11 cellular contexts compared by ENCODE assay signal in genomic region chr17:32627233-32628008, GRCh38.
A peak's percentile ranks its signal among the peaks of the same experiment; 100 is the strongest.
DNase-seq lines count a peak whose midpoint lies in the region; ATAC-seq and TF ChIP-seq lines count a peak whose summit lies in the region.
"Had no signal": no experiment of that assay in that cellular context is flagged by ENCODE, and none has a peak within 500 bp of the region (broad histone marks: within the 10 kb centered on the region; RNA-seq: fewer than 3 reads in every experiment).

No MANE protein-coding gene starts in this region.

- H3K9ac ChIP-seq in HUES64 (ENCODE audit: low read depth, low read length): peak overlapping the region; percentile 5; the same call in 1 of the 2 replicates

- no peaks in the 10 kb centered on the region for H3K36me3 ChIP-seq in HUES64 (ENCODE audit: insufficient read depth, low read length)
- H3K36me3 ChIP-seq in ovary: no peaks in the 10 kb centered on the region

- H3K9me3 ChIP-seq in HUES64 (ENCODE audit: insufficient read depth, low read depth, low read length) (no peaks in the 10 kb centered on the region), ovary (no peaks in the 10 kb centered on the region)

- no peak for TF ChIP-seq EP300 in ovary (IDR thresholded peaks at IDR 0.05)

- H3K4me1 ChIP-seq in HUES64 (ENCODE audit: insufficient read depth, low read length) (peaks cover 14% of the 10 kb centered on the region; the same call in 1 of the 2 replicates), ovary (ENCODE audit: insufficient read depth) (peaks cover 4% of the 10 kb centered on the region)

- TF ChIP-seq CTCF in fibroblast of the aortic adventitia (IDR thresholded peaks at IDR 0.05; ENCODE audit: insufficient read depth, low read length) (no peak), ovary (IDR thresholded peaks at IDR 0.05) (no peak)

- intact Hi-C loops in ovary (cut with DNase I): loop anchor here in 2 of 4 donors (10.0 kb wide), 3 partner anchors 63 to 123 kb away; no protein-coding TSS in a partner anchor

- peak overlapping the region; percentile 11; the same call in 1 of the 2 replicates for H3K4me3 ChIP-seq in HUES64 (ENCODE audit: low read length)
- H3K4me3 ChIP-seq in fibroblast of the aortic adventitia (ENCODE audit: low read depth, low read length): no peak overlapping the region
- no peak overlapping the region for H3K4me3 ChIP-seq in ovary

- no peaks in the 10 kb centered on the region for H3K27me3 ChIP-seq in HUES64 (ENCODE audit: insufficient read depth, low read length)
- no peaks in the 10 kb centered on the region for H3K27me3 ChIP-seq in ovary

- 27% methylated on average over 14 of the region's 15 CpGs for WGBS in HUES64
- 28 to 51% (median 33%) methylated on average over 15 of the region's 15 CpGs for WGBS in ovary, 3 donors

- DNase-seq in NCI-H69 (lab: John Stamatoyannopoulos, UW): peak; percentile 100
- peak; percentile 6 for DNase-seq in fibroblast of the aortic adventitia (ENCODE audit: low read depth)
- peak; percentile 36 to 66 (median 53) for DNase-seq in ovary
- no peak for DNase-seq in activated CD4-positive, alpha-beta T cell treated with anti-CD3 and anti-CD28 coated beads, Interleukin-2, amount 50 U/mL, for 4 hours
- no peak for DNase-seq in activated effector memory CD4-positive, alpha-beta T cell treated with anti-CD3 and anti-CD28 coated beads, Interleukin-2, amount 50 U/mL, for 16 hours
- DNase-seq: Karpas-422; stimulated activated CD4-positive, alpha-beta T cell treated with anti-CD3 and anti-CD28 coated beads, Interleukin-1b, Interleukin-23, amount 100 ng/mL, for 48 hours; T-helper 9 cell had no signal

- TF ChIP-seq POLR2A in ovary (IDR thresholded peaks at IDR 0.05): no peak

- no peak overlapping the region for H3K27ac ChIP-seq in HUES64 (ENCODE audit: low read depth, low read length)
- H3K27ac ChIP-seq in ovary: no peak overlapping the region

- no peak for ATAC-seq in GM21619 (IDR thresholded peaks at IDR 0.05; ENCODE audit: unreplicated experiment)
- no peak for ATAC-seq in GM19463 (IDR thresholded peaks at IDR 0.05; ENCODE audit: unreplicated experiment)

Comparison
In these comparisons a context has a peak if more than half of its experiments do, and no peak if none do; other contexts are left out.
1. DNase-seq: peak in NCI-H69 (single experiment), fibroblast of the aortic adventitia (single experiment) and ovary (5 of 5); none in activated CD4-positive, alpha-beta T cell treated with anti-CD3 and anti-CD28 coated beads, Interleukin-2, amount 50 U/mL, for 4 hours (0 of 2) and activated effector memory CD4-positive, alpha-beta T cell treated with anti-CD3 and anti-CD28 coated beads, Interleukin-2, amount 50 U/mL, for 16 hours (single experiment).